ENCODE assay signal across 30 cellular contexts in genomic region chr16:53334581-53334980, GRCh38.
"Had no signal": no experiment of that assay in that cellular context is flagged by ENCODE, and none has a peak within 500 bp of the region (broad histone marks: within the 10 kb centered on the region; RNA-seq: fewer than 3 reads in every experiment).

No MANE protein-coding gene starts in this region.

- ATAC-seq: foreskin keratinocyte; gastroesophageal sphincter; heart left ventricle; left cardiac atrium; left lung; naive thymus-derived CD4-positive, alpha-beta T cell; right lobe of liver; stimulated activated naive CD8-positive, alpha-beta T cell treated with anti-CD3 and anti-CD28 coated beads, Interleukin-15, amount 100 ng/mL, for 72 hours; upper lobe of right lung had no signal

- H3K79me2 ChIP-seq: hepatocyte, parathyroid adenoma had no signal

- DNase-seq: dermis blood vessel endothelial cell; effector memory CD4-positive, alpha-beta T cell; foreskin keratinocyte; heart left ventricle; left cardiac atrium; left lung; mesendoderm; midbrain; naive thymus-derived CD4-positive, alpha-beta T cell; right lobe of liver; stimulated activated CD4-positive, alpha-beta T cell treated with anti-CD3 and anti-CD28 coated beads, Interleukin-12 subunit alpha, Interleukin-12 subunit beta, amount 100 ng/mL, for 4 hours; stimulated activated CD4-positive, alpha-beta T cell treated with anti-CD3 and anti-CD28 coated beads, Interleukin-1b, Interleukin-23, amount 100 ng/mL, for 48 hours; stimulated activated CD4-positive, alpha-beta T cell treated with anti-CD3 and anti-CD28 coated beads, Interleukin-4, amount 100 ng/mL, for 1 hour; stimulated activated CD8-positive, alpha-beta memory T cell treated with anti-CD3 and anti-CD28 coated beads, Interleukin-4, amount 100 ng/mL, for 48 hours; stimulated activated naive CD4-positive, alpha-beta T cell; stimulated activated naive CD8-positive, alpha-beta T cell treated with anti-CD3 and anti-CD28 coated beads, Interleukin-15, amount 100 ng/mL, for 72 hours; transverse colon; upper lobe of right lung; uterus had no signal

- H3K27me3 ChIP-seq: esophagus muscularis mucosa, foreskin keratinocyte, gastroesophageal sphincter, heart left ventricle, hepatocyte, left lung, neural progenitor cell, right lobe of liver, suprapubic skin, transverse colon, upper lobe of right lung, uterus had no signal

- H3K4me2 ChIP-seq: hepatocyte, neural progenitor cell, smooth muscle cell had no signal

- H3K36me3 ChIP-seq: esophagus muscularis mucosa, gastroesophageal sphincter, heart left ventricle, left lung, neural progenitor cell, right lobe of liver, suprapubic skin, transverse colon, upper lobe of right lung, uterus had no signal

- H3K9me3 Mint-ChIP-seq: stimulated activated naive CD8-positive, alpha-beta T cell treated with anti-CD3 and anti-CD28 coated beads, Interleukin-15, amount 100 ng/mL, for 72 hours had no signal

- H3K4me1 Mint-ChIP-seq: nephron, neural progenitor cell had no signal

- H3K36me3 Mint-ChIP-seq: neural progenitor cell had no signal

- H3K4me3 Mint-ChIP-seq: naive thymus-derived CD4-positive, alpha-beta T cell; nephron; neural progenitor cell; stimulated activated naive CD8-positive, alpha-beta T cell treated with anti-CD3 and anti-CD28 coated beads, Interleukin-15, amount 100 ng/mL, for 72 hours had no signal

- H3K27ac ChIP-seq: esophagus muscularis mucosa, foreskin keratinocyte, gastroesophageal sphincter, heart left ventricle, hepatocyte, left lung, neural progenitor cell, parathyroid adenoma, right lobe of liver, suprapubic skin, transverse colon, upper lobe of right lung, uterus had no signal

- H3K27me3 Mint-ChIP-seq: progenitor cell of endocrine pancreas; stimulated activated naive CD8-positive, alpha-beta T cell treated with anti-CD3 and anti-CD28 coated beads, Interleukin-15, amount 100 ng/mL, for 72 hours had no signal

- H2AFZ ChIP-seq: hepatocyte, neural progenitor cell, parathyroid adenoma had no signal

- H3K9ac ChIP-seq: neural progenitor cell, parathyroid adenoma had no signal

- H3K4me1 ChIP-seq: esophagus muscularis mucosa, foreskin keratinocyte, gastroesophageal sphincter, heart left ventricle, left lung, neural progenitor cell, parathyroid adenoma, right lobe of liver, transverse colon, upper lobe of right lung, uterus had no signal

- H3K9me3 ChIP-seq: right lobe of liver, suprapubic skin, upper lobe of right lung had no signal

- FAIRE-seq: endothelial cell of umbilical vein, islet of Langerhans had no signal

- H3K4me3 ChIP-seq: esophagus muscularis mucosa, gastroesophageal sphincter, heart left ventricle, hepatocyte, left lung, neural progenitor cell, right lobe of liver, smooth muscle cell, suprapubic skin, transverse colon, upper lobe of right lung, uterus had no signal
